In the genomic region with DNA sequence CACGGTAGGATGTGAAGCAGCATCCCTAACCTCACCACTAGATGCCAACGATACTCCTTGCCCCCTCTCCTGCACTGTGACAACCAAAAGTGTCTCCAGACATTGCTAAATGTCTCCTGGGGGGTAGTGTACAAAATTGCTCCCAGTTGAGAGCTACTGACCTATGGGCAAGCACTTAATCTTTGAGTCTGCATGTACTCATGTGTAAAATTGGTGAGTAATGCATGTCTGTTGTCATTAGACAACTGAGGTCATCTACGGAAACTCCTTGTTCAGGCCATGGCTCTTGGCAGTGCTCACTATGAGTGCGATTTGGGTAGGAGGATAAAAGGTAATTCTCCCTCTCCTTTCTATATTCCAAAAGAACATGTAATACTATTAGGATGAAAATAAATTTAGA, we compare ENCODE assay signal across 1 cellular context.
TF ChIP-seq lines count a peak whose summit lies in the region.

No MANE protein-coding gene starts in this region.

TF ChIP-seq in GM23338, 12 proteins besides CTCF, POLR2A, EP300 and RAD21 (continued from another document):
- TF ChIP-seq ZNF462 (CRISPR knock-in tag; IDR thresholded peaks at IDR 0.05), result no peak
- TF ChIP-seq NANOG (IDR thresholded peaks at IDR 0.05; ENCODE audit: borderline replicate concordance), result no peak
- TF ChIP-seq, protein P1, sequence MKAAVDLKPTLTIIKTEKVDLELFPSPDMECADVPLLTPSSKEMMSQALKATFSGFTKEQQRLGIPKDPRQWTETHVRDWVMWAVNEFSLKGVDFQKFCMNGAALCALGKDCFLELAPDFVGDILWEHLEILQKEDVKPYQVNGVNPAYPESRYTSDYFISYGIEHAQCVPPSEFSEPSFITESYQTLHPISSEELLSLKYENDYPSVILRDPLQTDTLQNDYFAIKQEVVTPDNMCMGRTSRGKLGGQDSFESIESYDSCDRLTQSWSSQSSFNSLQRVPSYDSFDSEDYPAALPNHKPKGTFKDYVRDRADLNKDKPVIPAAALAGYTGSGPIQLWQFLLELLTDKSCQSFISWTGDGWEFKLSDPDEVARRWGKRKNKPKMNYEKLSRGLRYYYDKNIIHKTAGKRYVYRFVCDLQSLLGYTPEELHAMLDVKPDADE (IDR thresholded peaks at IDR 0.05), result no peak
- no peak for TF ChIP-seq ZNF331 (CRISPR knock-in tag; IDR thresholded peaks at IDR 0.05; ENCODE audit: low read depth)
- no peak for TF ChIP-seq CREB1 (CRISPR knock-in tag; IDR thresholded peaks at IDR 0.05; ENCODE audit: low read depth)
- TF ChIP-seq JUNB (IDR thresholded peaks at IDR 0.05; ENCODE audit: unreplicated experiment), result no peak
